ENCODE assay signal across 1 cellular context in genomic region chr4:40552536-40552935, GRCh38.
TF ChIP-seq lines count a peak whose summit lies in the region.

No MANE protein-coding gene starts in this region.

TF ChIP-seq in IMR-90, 13 proteins besides CTCF, POLR2A, EP300 and RAD21 (continued from another document):
- TF ChIP-seq USF2 (IDR thresholded peaks at IDR 0.05; ENCODE audit: low read depth, low read length) (no peak), BHLHE40 (IDR thresholded peaks at IDR 0.05; ENCODE audit: low read depth, low read length) (no peak), MAZ (IDR thresholded peaks at IDR 0.05; ENCODE audit: borderline replicate concordance, low read depth, low read length) (no peak), SMC3 (IDR thresholded peaks at IDR 0.05; ENCODE audit: low read depth, low read length) (no peak)
